Comparison of ENCODE assay signal across 1 cellular context in genomic region chr3:169179193-169180122, GRCh38.
TF ChIP-seq lines count a peak whose summit lies in the region.

No MANE protein-coding gene starts in this region.

TF ChIP-seq in HEK293, 187 proteins besides CTCF, POLR2A, EP300 and RAD21 (continued from another document):
- TF ChIP-seq ZNF692 (tag by site-specific recombination; IDR thresholded peaks at IDR 0.05), result peak; percentile 40; the same call in 1 of the 2 replicates
- peak; percentile 55; the same call in 1 of the 2 replicates for TF ChIP-seq ZNF843 (tag by site-specific recombination; IDR thresholded peaks at IDR 0.05)
- peak; percentile 72; the same call in 1 of the 2 replicates for TF ChIP-seq ZSCAN30 (tag by site-specific recombination; IDR thresholded peaks at IDR 0.05)
